Comparison of ENCODE assay signal across 1 cellular context in genomic region chr4:177569443-177569842, GRCh38.
TF ChIP-seq lines count a peak whose summit lies in the region.

No MANE protein-coding gene starts in this region.

TF ChIP-seq in IMR-90, 13 proteins besides CTCF, POLR2A, EP300 and RAD21 (continued from another document):
- TF ChIP-seq USF2 (IDR thresholded peaks at IDR 0.05; ENCODE audit: low read depth, low read length) (no peak), CEBPB (IDR thresholded peaks at IDR 0.05; ENCODE audit: low read depth, low read length) (no peak), RCOR1 (IDR thresholded peaks at IDR 0.05; ENCODE audit: insufficient replicate concordance, low read length) (no peak), SMC3 (IDR thresholded peaks at IDR 0.05; ENCODE audit: low read depth, low read length) (no peak)
